In the genomic region with DNA sequence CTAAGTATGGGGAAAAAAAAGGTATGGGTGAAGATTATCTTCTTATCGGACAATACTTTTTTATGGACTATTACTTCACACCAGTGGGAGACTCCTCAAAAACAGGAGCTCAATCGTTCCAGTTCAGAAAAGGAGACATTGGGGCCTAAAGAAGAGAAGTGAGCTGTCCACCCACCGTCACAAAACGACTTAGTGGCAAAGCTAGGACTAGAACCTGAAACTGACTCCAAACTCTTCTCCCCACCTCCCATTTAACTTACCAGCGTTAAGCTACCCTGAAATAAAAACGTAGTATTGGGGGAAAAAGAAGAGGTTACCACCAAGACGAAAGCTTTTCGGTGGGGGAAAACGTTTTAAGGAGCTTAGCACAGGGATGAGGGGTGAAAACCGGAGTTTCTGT, we compare ENCODE assay signal across 8 cellular contexts. TPM values are rescaled to one million over a fixed set of nuclear protein-coding genes. Genes with fewer than 3 reads are reported as not detected.
DNase-seq lines count a peak whose midpoint lies in the region; ATAC-seq and TF ChIP-seq lines count a peak whose summit lies in the region.

No MANE protein-coding gene starts in this region.

- intact Hi-C loops in heart right ventricle (cut with DNase I), result no loop called here
- intact Hi-C loops in left cardiac atrium (cut with DNase I), result no loop called here

- 5 to 6% methylated on average over 10 of the region's 10 CpGs for WGBS in heart right ventricle, 2 donors

- H3K27ac Mint-ChIP-seq in neural crest cell (ENCODE audit: unreplicated experiment), result peak overlapping the region; percentile 97

- DNase-seq in heart right ventricle (no peak), left cardiac atrium (no peak), NT2/D1 (ENCODE audit: low read depth, low spot score) (no peak), neural crest cell (ENCODE audit: low read depth, low spot score) (no peak), cerebellar cortex (ENCODE audit: low spot score) (no peak), activated gamma-delta T cell (lab: John Stamatoyannopoulos, UW) (no peak), NCI-H128 (lab: John Stamatoyannopoulos, UW; ENCODE audit: unreplicated experiment) (no peak)

- H3K4me1 ChIP-seq in heart right ventricle, result peaks cover 0 to 41% (median 18%) of the 10 kb centered on the region in 9 donors
- H3K4me1 ChIP-seq in NT2/D1 (ENCODE audit: insufficient read depth, insufficient read length), result no peaks in the 10 kb centered on the region
- H3K4me1 ChIP-seq in endocrine pancreas (ENCODE audit: control insufficient read depth, insufficient read depth, low read length), result peaks cover 5% of the 10 kb centered on the region

- ATAC-seq in heart right ventricle (peak in 3 of 8 donors; percentile 8 to 30 (median 18)), left cardiac atrium (no peak)

- H3K36me3 ChIP-seq in heart right ventricle (peaks cover 0 to 39% (median 15%) of the 10 kb centered on the region in 9 donors), NT2/D1 (ENCODE audit: insufficient read depth, insufficient read length, low read length) (peaks cover 38% of the 10 kb centered on the region), endocrine pancreas (ENCODE audit: control insufficient read depth, insufficient read depth, low read length) (no peaks in the 10 kb centered on the region)

- no peaks in the 10 kb centered on the region for H3K9me3 ChIP-seq in heart right ventricle
- H3K9me3 ChIP-seq in NT2/D1 (ENCODE audit: insufficient read depth, low read length), result no peaks in the 10 kb centered on the region
- no peaks in the 10 kb centered on the region for H3K9me3 ChIP-seq in endocrine pancreas (ENCODE audit: control insufficient read depth, low read length)

- peaks cover 35% of the 10 kb centered on the region for H3K4me1 Mint-ChIP-seq in neural crest cell

- peaks cover 9% of the 10 kb centered on the region for H3K27me3 Mint-ChIP-seq in neural crest cell (ENCODE audit: low read depth)

- peak overlapping the region; percentile 87 for H3K9ac ChIP-seq in NT2/D1 (ENCODE audit: insufficient read length, low read depth)
- peak overlapping the region; percentile 93 for H3K9ac ChIP-seq in endocrine pancreas (ENCODE audit: control insufficient read depth, insufficient read depth, low read length)

- peaks cover 2% of the 10 kb centered on the region for H3K9me3 Mint-ChIP-seq in neural crest cell

- peaks cover 12% of the 10 kb centered on the region for H3K36me3 Mint-ChIP-seq in neural crest cell (ENCODE audit: low read depth)

- H3K4me3 Mint-ChIP-seq in neural crest cell, result peak overlapping the region; percentile 92

- peaks cover 0 to 8% (median 3%) of the 10 kb centered on the region in 7 donors for H3K27me3 ChIP-seq in heart right ventricle
- H3K27me3 ChIP-seq in NT2/D1 (ENCODE audit: insufficient read depth, insufficient read length), result no peaks in the 10 kb centered on the region
- no peaks in the 10 kb centered on the region for H3K27me3 ChIP-seq in endocrine pancreas (ENCODE audit: control insufficient read depth, insufficient read depth, low read length)

- no peak for TF ChIP-seq CTCF in heart right ventricle (IDR thresholded peaks at IDR 0.05)
- no peak for TF ChIP-seq CTCF in neural crest cell (conservative IDR thresholded peaks at IDR 0.05)

- H3K4me3 ChIP-seq in heart right ventricle, result peak overlapping the region; percentile 72 to 93 (median 78)
- H3K4me3 ChIP-seq in NT2/D1 (ENCODE audit: insufficient read length, low read depth), result peak overlapping the region; percentile 82
- H3K4me3 ChIP-seq in endocrine pancreas (ENCODE audit: control insufficient read depth, insufficient read depth, low read length), result peak overlapping the region; percentile 93

- peak overlapping the region in 9 of 10 donors; percentile 57 to 91 (median 82) for H3K27ac ChIP-seq in heart right ventricle

RNA-seq across cellular contexts. Expression of a gene that starts 0.5 kb away (rescaled TPM):
- total RNA-seq in heart right ventricle (10 to 100 TPM; 18.1 to 34.2 (median 24.0) TPM), left cardiac atrium (10 to 100 TPM; 21.4 to 23.6 TPM), neural crest cell (59.1 and 63.0 TPM in 2 replicates)
- polyA plus RNA-seq in heart right ventricle, result 10 to 100 TPM in 1 of 2 donors, 1 to 10 TPM in 1; 7.9 to 13.8 TPM

RNA-seq across cellular contexts. Expression of a gene that starts 10.2 kb away (rescaled TPM):
- total RNA-seq in heart right ventricle (not detected), left cardiac atrium (under 1 TPM in 1 of 2 donors, not detected in 1; 0.18 TPM), neural crest cell (0.23 TPM in 1 of 2 replicates, not detected in the other)
- under 1 TPM in 1 of 2 donors, not detected in 1; 0.03 TPM for polyA plus RNA-seq in heart right ventricle
